24 cellular contexts compared by ENCODE assay signal in genomic region chr2:177633111-177633510, GRCh38.
DNase-seq lines count a peak whose midpoint lies in the region; ATAC-seq, FAIRE-seq and TF ChIP-seq lines count a peak whose summit lies in the region.
"Had no signal": no experiment of that assay in that cellular context is flagged by ENCODE, and none has a peak within 500 bp of the region (broad histone marks: within the 10 kb centered on the region; RNA-seq: fewer than 3 reads in every experiment).

No MANE protein-coding gene starts in this region.

- H3K4me2 ChIP-seq in BLaER1 treated with 17β-estradiol and CSF1 and Interleukin-3, amounts not matched to agents 10 nM and 100 nM, result peak overlapping the region in 7 of 11 experiments; percentile 38 to 91 (median 67); a peak in 11 of 22 replicates
- H3K4me2 ChIP-seq in astrocyte (ENCODE audit: low read length), result no peak overlapping the region
- H3K4me2 ChIP-seq: PC-9 had no signal

- intact Hi-C loops in activated CD4-positive, alpha-beta memory T cell treated with anti-CD3 and anti-CD28 coated beads for 36 hours (cut with micrococcal nuclease), result no loop called here

- POLR2A ChIA-PET in activated CD4-positive, alpha-beta memory T cell treated with anti-CD3 and anti-CD28 coated beads for 36 hours (lab: Charles Lee), result interaction anchor here (0.6 kb wide), 1 partner anchor 15 kb away, joined by 3 read pairs; no protein-coding TSS in a partner anchor

- H3K4me1 Mint-ChIP-seq in astrocyte (ENCODE audit: low read depth, unreplicated experiment), result no peaks in the 10 kb centered on the region
- H3K4me1 Mint-ChIP-seq in activated CD4-positive, alpha-beta memory T cell treated with anti-CD3 and anti-CD28 coated beads for 36 hours (ENCODE audit: low read depth), result no peaks in the 10 kb centered on the region
- H3K4me1 Mint-ChIP-seq: T-helper 17 cell had no signal

- H3K79me2 ChIP-seq in astrocyte (ENCODE audit: insufficient read depth, low read length), result no peaks in the 10 kb centered on the region

- no peak for DNase-seq in GM12892 (ENCODE audit: insufficient read length)
- peak; percentile 53 for DNase-seq in NCI-H2107 (lab: John Stamatoyannopoulos, UW)
- DNase-seq in astrocyte (ENCODE audit: low read depth), result peak; percentile 6
- no peak for DNase-seq in activated naive CD4-positive, alpha-beta T cell treated with anti-CD3 and anti-CD28 coated beads, Interleukin-2, amount 50 U/mL, for 16 hours
- DNase-seq in NCI-H1694 treated with DMSO at 0.1 percent for 48 hours (lab: John Stamatoyannopoulos, UW), result no peak
- no peak for DNase-seq in activated CD4-positive, alpha-beta memory T cell treated with anti-CD3 and anti-CD28 coated beads for 36 hours
- DNase-seq: activated CD4-positive, alpha-beta T cell treated with anti-CD3 and anti-CD28 coated beads, Interleukin-2, amount 10 ng/mL, durations not matched to agents 7 days and 5 days; activated CD8-positive, alpha-beta memory T cell treated with anti-CD3 and anti-CD28 coated beads, Interleukin-2, amount 50 U/mL, for 4 hours; activated effector memory CD4-positive, alpha-beta T cell treated with Interleukin-2 at 50 U/mL for 16 hours; CD8-positive, alpha-beta T cell; head of caudate nucleus; left lung; NCI-H524 treated with DMSO at 0.1 percent for 48 hours; stimulated activated CD4-positive, alpha-beta T cell treated with anti-CD3 and anti-CD28 coated beads, Interleukin-4, amount 100 ng/mL, for 4 hours; T-helper 17 cell had no signal

- H3K4me1 ChIP-seq in BLaER1 treated with 17β-estradiol and CSF1 and Interleukin-3, amounts not matched to agents 10 nM and 100 nM, result peaks cover 9 to 73% (median 43%) of the 10 kb centered on the region in 10 experiments; a peak in 19 of 20 replicates
- H3K4me1 ChIP-seq in astrocyte (ENCODE audit: insufficient read depth, low read length), result no peaks in the 10 kb centered on the region
- H3K4me1 ChIP-seq: left lung, prostate gland had no signal

- no peaks in the 10 kb centered on the region for H3K9me3 Mint-ChIP-seq in astrocyte (ENCODE audit: unreplicated experiment)
- H3K9me3 Mint-ChIP-seq in activated CD4-positive, alpha-beta memory T cell treated with anti-CD3 and anti-CD28 coated beads for 36 hours, result no peaks in the 10 kb centered on the region
- H3K9me3 Mint-ChIP-seq: activated CD4-positive, alpha-beta T cell treated with anti-CD3 and anti-CD28 coated beads, Interleukin-2, amount 10 ng/mL, durations not matched to agents 7 days and 5 days; CD8-positive, alpha-beta T cell; dendritic cell treated with granulocyte-macrophage colony-stimulating factor and Interleukin-4, amounts not matched to agents 40 ng/mL and 50 ng/mL, for 4 days; neural crest cell; type B pancreatic cell had no signal

- TF ChIP-seq CTCF in astrocyte (IDR thresholded peaks at IDR 0.05; ENCODE audit: insufficient read depth, low read depth, low read length), result no peak

- no peak overlapping the region for H3K4me3 Mint-ChIP-seq in astrocyte (ENCODE audit: unreplicated experiment)
- H3K4me3 Mint-ChIP-seq in activated CD4-positive, alpha-beta memory T cell treated with anti-CD3 and anti-CD28 coated beads for 36 hours, result no peak overlapping the region
- H3K4me3 Mint-ChIP-seq: activated CD4-positive, alpha-beta T cell treated with anti-CD3 and anti-CD28 coated beads, Interleukin-2, amount 10 ng/mL, durations not matched to agents 7 days and 5 days; CD8-positive, alpha-beta T cell; dendritic cell treated with granulocyte-macrophage colony-stimulating factor and Interleukin-4, amounts not matched to agents 40 ng/mL and 50 ng/mL, for 4 days; T-helper 17 cell had no signal

- H3K9me3 ChIP-seq in BLaER1 treated with 17β-estradiol and CSF1 and Interleukin-3, amounts not matched to agents 10 nM and 100 nM (replicated peaks in 1 of 11), result peaks cover 0 to 5% (median 0%) of the 10 kb centered on the region in 11 experiments; a peak in 3 of 22 replicates
- H3K9me3 ChIP-seq in astrocyte (ENCODE audit: insufficient read depth, low read depth, low read length), result no peaks in the 10 kb centered on the region
- H3K9me3 ChIP-seq: left lung, prostate gland had no signal

- FAIRE-seq in GM12892 (lab: Jason Lieb, UNC) (peak; percentile 33), astrocyte (lab: Jason Lieb, UNC) (no peak)
- FAIRE-seq: bronchial epithelial cell had no signal

- ATAC-seq in GM21526 (IDR thresholded peaks at IDR 0.05; ENCODE audit: low FRiP score, unreplicated experiment), result no peak
- ATAC-seq: CD8-positive, alpha-beta T cell; HCT116; T-helper 17 cell had no signal

- no peaks in the 10 kb centered on the region for H4K20me1 ChIP-seq in BLaER1 treated with 17β-estradiol and CSF1 and Interleukin-3, amounts not matched to agents 10 nM and 100 nM
- H4K20me1 ChIP-seq in astrocyte (ENCODE audit: insufficient read depth, low read length), result no peaks in the 10 kb centered on the region

- H3K27ac Mint-ChIP-seq in astrocyte (ENCODE audit: unreplicated experiment), result no peak overlapping the region
- H3K27ac Mint-ChIP-seq in activated CD4-positive, alpha-beta memory T cell treated with anti-CD3 and anti-CD28 coated beads for 36 hours, result no peak overlapping the region
- H3K27ac Mint-ChIP-seq: activated CD4-positive, alpha-beta T cell treated with anti-CD3 and anti-CD28 coated beads, Interleukin-2, amount 10 ng/mL, durations not matched to agents 7 days and 5 days; CD8-positive, alpha-beta T cell; dendritic cell treated with granulocyte-macrophage colony-stimulating factor and Interleukin-4, amounts not matched to agents 40 ng/mL and 50 ng/mL, for 4 days; T-helper 17 cell; type B pancreatic cell had no signal

- CTCF ChIA-PET in activated CD4-positive, alpha-beta memory T cell treated with anti-CD3 and anti-CD28 coated beads for 36 hours (lab: Charles Lee), result no interaction called here

- no peak overlapping the region for H2AFZ ChIP-seq in astrocyte (ENCODE audit: low read depth, low read length)
- H2AFZ ChIP-seq: PC-9 had no signal

- no peak for TF ChIP-seq POLR2A in GM12892 (IDR thresholded peaks at IDR 0.05; ENCODE audit: low read depth, low read length)

- H3K27ac ChIP-seq in BLaER1 treated with 17β-estradiol and CSF1 and Interleukin-3, amounts not matched to agents 10 nM and 100 nM, result no peak overlapping the region
- H3K27ac ChIP-seq in astrocyte (ENCODE audit: low read depth, low read length), result no peak overlapping the region
- H3K27ac ChIP-seq: left lung, PC-9, prostate gland had no signal

- no peaks in the 10 kb centered on the region for H3K27me3 ChIP-seq in BLaER1 treated with 17β-estradiol and CSF1 and Interleukin-3, amounts not matched to agents 10 nM and 100 nM
- peaks cover 5% of the 10 kb centered on the region for H3K27me3 ChIP-seq in astrocyte (ENCODE audit: insufficient read depth, low read length)

- no peaks in the 10 kb centered on the region for H3K36me3 Mint-ChIP-seq in astrocyte (ENCODE audit: low read depth, unreplicated experiment)
- no peaks in the 10 kb centered on the region for H3K36me3 Mint-ChIP-seq in activated CD4-positive, alpha-beta memory T cell treated with anti-CD3 and anti-CD28 coated beads for 36 hours
- H3K36me3 Mint-ChIP-seq: CD8-positive, alpha-beta T cell; type B pancreatic cell had no signal

- no peaks in the 10 kb centered on the region for H3K36me3 ChIP-seq in BLaER1 treated with 17β-estradiol and CSF1 and Interleukin-3, amounts not matched to agents 10 nM and 100 nM
- no peaks in the 10 kb centered on the region for H3K36me3 ChIP-seq in astrocyte (ENCODE audit: insufficient read depth, low read length)
- H3K36me3 ChIP-seq: left lung, prostate gland had no signal

- no peak overlapping the region for H3K9ac ChIP-seq in BLaER1 treated with 17β-estradiol and CSF1 and Interleukin-3, amounts not matched to agents 10 nM and 100 nM
- no peak overlapping the region for H3K9ac ChIP-seq in astrocyte (ENCODE audit: low read length)

- H3K4me3 ChIP-seq in BLaER1 treated with 17β-estradiol and CSF1 and Interleukin-3, amounts not matched to agents 10 nM and 100 nM, result no peak overlapping the region
- H3K4me3 ChIP-seq in astrocyte (ENCODE audit: insufficient read depth, low read depth, low read length), result no peak overlapping the region
- H3K4me3 ChIP-seq: left lung, PC-9, prostate gland had no signal

- no peaks in the 10 kb centered on the region for H3K27me3 Mint-ChIP-seq in astrocyte (ENCODE audit: low read depth, unreplicated experiment)
- peaks cover 12% of the 10 kb centered on the region for H3K27me3 Mint-ChIP-seq in activated CD4-positive, alpha-beta memory T cell treated with anti-CD3 and anti-CD28 coated beads for 36 hours
- H3K27me3 Mint-ChIP-seq: type B pancreatic cell had no signal

Comparison
In these comparisons a context has a peak if more than half of its experiments do, and no peak if none do; other contexts are left out.
1. DNase-seq: peak in NCI-H2107 (single experiment) and astrocyte (single experiment); none in GM12892 (single experiment), activated naive CD4-positive, alpha-beta T cell treated with anti-CD3 and anti-CD28 coated beads, Interleukin-2, amount 50 U/mL, for 16 hours (single experiment), NCI-H1694 treated with DMSO at 0.1 percent for 48 hours (single experiment) and activated CD4-positive, alpha-beta memory T cell treated with anti-CD3 and anti-CD28 coated beads for 36 hours (single experiment).